Comparison of ENCODE assay signal across 1 cellular context in genomic region chr11:113591122-113591521, GRCh38.
TF ChIP-seq lines count a peak whose summit lies in the region.

No MANE protein-coding gene starts in this region.

TF ChIP-seq in K562, 482 proteins besides CTCF, POLR2A, EP300 and RAD21 (continued from another document):
- TF ChIP-seq BCLAF1 (IDR thresholded peaks at IDR 0.05; ENCODE audit: borderline replicate concordance in 1 of 2, control insufficient read depth in 1 of 2, low read depth in 2 of 2, low read length in 1 of 2) (no peak), GTF2F1 (IDR thresholded peaks at IDR 0.05; ENCODE audit: low read depth, low read length) (no peak), HDGF (IDR thresholded peaks at IDR 0.05) (no peak), ILF3 (IDR thresholded peaks at IDR 0.05; ENCODE audit: borderline replicate concordance) (no peak), MAZ (CRISPR knock-in tag; conservative IDR thresholded peaks at IDR 0.05 in 1 of 2, IDR thresholded peaks at IDR 0.05 in 1 of 2) (no peak), NONO (IDR thresholded peaks at IDR 0.05; ENCODE audit: low read depth in 2 of 2, low read length in 1 of 2) (no peak), HMGN3 (IDR thresholded peaks at IDR 0.05; ENCODE audit: borderline replicate concordance, extremely low read depth, insufficient read length, low read depth, low read length) (no peak), SETDB1 (IDR thresholded peaks at IDR 0.05; ENCODE audit: low read length) (no peak), ZNF551 (CRISPR knock-in tag; IDR thresholded peaks at IDR 0.05) (no peak)
TF ChIP-seq in K562: peak in this region for 0.
